ENCODE assay signal across 17 cellular contexts in the genomic region with DNA sequence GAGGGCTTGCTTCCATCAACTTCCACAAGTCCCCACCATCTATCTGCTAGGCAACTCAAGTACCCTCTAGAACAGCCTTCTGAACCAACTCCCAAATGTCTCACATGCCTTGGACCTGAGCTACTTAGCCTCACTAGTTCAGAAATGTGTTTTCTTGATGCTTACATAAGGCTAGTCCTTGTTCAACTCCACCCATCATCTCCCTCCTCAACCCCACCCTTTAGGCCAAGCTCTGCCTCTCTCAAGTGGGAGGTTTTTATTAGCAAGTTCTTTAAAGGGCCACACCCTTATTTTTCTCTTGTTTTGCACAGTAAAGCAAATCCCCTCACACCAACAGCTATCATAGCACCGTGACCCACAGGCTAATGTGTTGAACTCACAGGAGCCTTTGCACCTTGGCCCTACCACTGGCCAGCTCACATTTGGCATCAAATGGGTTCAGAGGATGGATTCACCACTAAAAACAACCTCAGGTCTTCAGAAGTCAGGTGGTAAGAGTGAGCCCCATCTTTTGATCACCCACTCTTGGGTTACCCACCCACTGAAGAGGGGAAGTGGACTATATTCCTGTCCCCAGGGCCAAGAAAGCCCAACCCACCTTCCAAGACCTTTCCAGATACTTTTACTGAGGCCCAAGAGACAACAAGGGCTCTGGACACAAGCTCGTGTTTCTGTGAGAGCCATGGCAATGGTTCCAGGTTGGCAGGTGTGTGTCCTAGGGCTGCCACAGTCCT. TPM values are rescaled to one million over a fixed set of nuclear protein-coding genes. Genes with fewer than 3 reads are reported as not detected.
DNase-seq lines count a peak whose midpoint lies in the region; ATAC-seq and TF ChIP-seq lines count a peak whose summit lies in the region.
"Had no signal": no experiment of that assay in that cellular context is flagged by ENCODE, and none has a peak within 500 bp of the region (broad histone marks: within the 10 kb centered on the region; RNA-seq: fewer than 3 reads in every experiment).

No MANE protein-coding gene starts in this region.

- H3K36me3 ChIP-seq in esophagus squamous epithelium (no peaks in the 10 kb centered on the region), Peyer's patch (no peaks in the 10 kb centered on the region)

- no peaks in the 10 kb centered on the region for H3K27me3 Mint-ChIP-seq in activated naive CD8-positive, alpha-beta T cell treated with anti-CD3 and anti-CD28 coated beads for 36 hours
- no peaks in the 10 kb centered on the region for H3K27me3 Mint-ChIP-seq in naive thymus-derived CD8-positive, alpha-beta T cell
- peaks cover 41% of the 10 kb centered on the region for H3K27me3 Mint-ChIP-seq in chondrocyte (ENCODE audit: low read depth)

- peak overlapping the region; percentile 6 for H3K27ac Mint-ChIP-seq in activated naive CD8-positive, alpha-beta T cell treated with anti-CD3 and anti-CD28 coated beads for 36 hours
- H3K27ac Mint-ChIP-seq in naive thymus-derived CD8-positive, alpha-beta T cell, result peak overlapping the region; percentile 92 to 100 (median 98)
- no peak overlapping the region for H3K27ac Mint-ChIP-seq in chondrocyte (ENCODE audit: unreplicated experiment)
- H3K27ac Mint-ChIP-seq: brain had no signal

- POLR2A ChIA-PET in naive thymus-derived CD8-positive, alpha-beta T cell (lab: Charles Lee), result interaction anchor here (1.1 to 17.1 kb wide), 5 partner anchors 10 to 75 kb away, joined by 3 to 279 read pairs (median 26); partner anchors contain the start of gene PIK3R5

- H3K9me3 ChIP-seq in esophagus squamous epithelium (no peaks in the 10 kb centered on the region), Peyer's patch (no peaks in the 10 kb centered on the region)

- no peak for ATAC-seq in naive thymus-derived CD8-positive, alpha-beta T cell
- no peak for ATAC-seq in HG02885 (IDR thresholded peaks at IDR 0.05; ENCODE audit: poor library complexity, unreplicated experiment)

- peak overlapping the region in 1 of 4 donors; percentile 61 for H3K27ac ChIP-seq in esophagus squamous epithelium
- peak overlapping the region in 1 of 4 donors; percentile 62 for H3K27ac ChIP-seq in Peyer's patch

- DNase-seq in CD1c-positive myeloid dendritic cell (ENCODE audit: extremely low spot score) (peak; percentile 38), GM12865 (ENCODE audit: low read depth) (peak; percentile 58), esophagus squamous epithelium (lab: John Stamatoyannopoulos, UW) (no peak), Peyer's patch (no peak), chondrocyte (ENCODE audit: low spot score) (no peak)
- DNase-seq in activated naive CD8-positive, alpha-beta T cell treated with anti-CD3 and anti-CD28 coated beads for 36 hours, result no peak
- DNase-seq in naive thymus-derived CD8-positive, alpha-beta T cell, result no peak
- DNase-seq: activated effector memory CD4-positive, alpha-beta T cell treated with Interleukin-2 at 50 U/mL for 16 hours; GOT3; mammary epithelial cell; NCI-H2171 treated with DMSO at 0.1 percent for 48 hours; small intestine; T1000 had no signal

- H3K4me1 Mint-ChIP-seq in activated naive CD8-positive, alpha-beta T cell treated with anti-CD3 and anti-CD28 coated beads for 36 hours, result peaks cover 94% of the 10 kb centered on the region
- peaks cover 57 to 99% (median 94%) of the 10 kb centered on the region in 4 donors for H3K4me1 Mint-ChIP-seq in naive thymus-derived CD8-positive, alpha-beta T cell
- no peaks in the 10 kb centered on the region for H3K4me1 Mint-ChIP-seq in chondrocyte (ENCODE audit: low read depth)
- H3K4me1 Mint-ChIP-seq: brain had no signal

- H3K27me3 ChIP-seq in esophagus squamous epithelium, result peaks cover 0 to 10% (median 0%) of the 10 kb centered on the region in 4 donors
- no peaks in the 10 kb centered on the region for H3K27me3 ChIP-seq in Peyer's patch

- peaks cover 0 to 4% (median 0%) of the 10 kb centered on the region in 3 donors for H3K4me1 ChIP-seq in esophagus squamous epithelium
- peaks cover 0 to 16% (median 4%) of the 10 kb centered on the region in 4 donors for H3K4me1 ChIP-seq in Peyer's patch

- TF ChIP-seq CTCF in GM12865 (IDR thresholded peaks at IDR 0.05; ENCODE audit: insufficient read depth, low read depth, low read length, missing control alignments) (no peak), esophagus squamous epithelium (IDR thresholded peaks at IDR 0.05) (no peak), Peyer's patch (IDR thresholded peaks at IDR 0.05) (no peak), chondrocyte (IDR thresholded peaks at IDR 0.05) (no peak)

- no peak overlapping the region for H3K4me3 ChIP-seq in GM12865 (ENCODE audit: low read depth, low read length)
- H3K4me3 ChIP-seq in esophagus squamous epithelium, result no peak overlapping the region
- no peak overlapping the region for H3K4me3 ChIP-seq in Peyer's patch

- intact Hi-C loops in esophagus squamous epithelium (cut with DNase I), result no loop called here

- TF ChIP-seq POLR2A in esophagus squamous epithelium (IDR thresholded peaks at IDR 0.05) (no peak), Peyer's patch (IDR thresholded peaks at IDR 0.05) (no peak)

- H3K9me3 Mint-ChIP-seq in activated naive CD8-positive, alpha-beta T cell treated with anti-CD3 and anti-CD28 coated beads for 36 hours, result peaks cover 21% of the 10 kb centered on the region
- peaks cover 0 to 9% (median 3%) of the 10 kb centered on the region in 9 donors for H3K9me3 Mint-ChIP-seq in naive thymus-derived CD8-positive, alpha-beta T cell
- H3K9me3 Mint-ChIP-seq in chondrocyte (ENCODE audit: low read depth), result peaks cover 3% of the 10 kb centered on the region

- peaks cover 64% of the 10 kb centered on the region for H3K36me3 Mint-ChIP-seq in activated naive CD8-positive, alpha-beta T cell treated with anti-CD3 and anti-CD28 coated beads for 36 hours
- H3K36me3 Mint-ChIP-seq in naive thymus-derived CD8-positive, alpha-beta T cell, result peaks cover 14 to 51% (median 35%) of the 10 kb centered on the region in 3 donors
- H3K36me3 Mint-ChIP-seq in chondrocyte (ENCODE audit: low read depth), result peaks cover 3% of the 10 kb centered on the region
- H3K36me3 Mint-ChIP-seq: brain had no signal

- H3K4me3 Mint-ChIP-seq in activated naive CD8-positive, alpha-beta T cell treated with anti-CD3 and anti-CD28 coated beads for 36 hours, result no peak overlapping the region
- peak overlapping the region in 9 of 10 donors; percentile 41 to 93 (median 79) for H3K4me3 Mint-ChIP-seq in naive thymus-derived CD8-positive, alpha-beta T cell
- no peak overlapping the region for H3K4me3 Mint-ChIP-seq in chondrocyte (ENCODE audit: unreplicated experiment)
- H3K4me3 Mint-ChIP-seq: brain had no signal

- WGBS in esophagus squamous epithelium, 2 donors, result 48 to 52% methylated on average over 2 of the region's 2 CpGs

RNA-seq across cellular contexts. Expression of gene PIK3R5, which starts 12.2 kb away (rescaled TPM):
- 10 to 100 TPM; 27.9 to 32.6 TPM for total RNA-seq in activated naive CD8-positive, alpha-beta T cell treated with anti-CD3 and anti-CD28 coated beads for 36 hours
- total RNA-seq in naive thymus-derived CD8-positive, alpha-beta T cell, result 100 to 1,000 TPM in 1 of 2 experiments, 10 to 100 TPM in 1; 94.1 to 104 TPM
- polyA plus RNA-seq in naive thymus-derived CD8-positive, alpha-beta T cell, result 10 to 100 TPM; 20.0 to 44.0 (median 25.8) TPM
- total RNA-seq in esophagus squamous epithelium, result 1 to 10 TPM; 1.8 to 8.8 (median 3.1) TPM
- 10 to 100 TPM in 2 of 4 donors, 1 to 10 TPM in 2; 6.3 to 74.3 (median 10.3) TPM for total RNA-seq in Peyer's patch
- 0.08 TPM in 1 of 3 replicates, not detected in the others for total RNA-seq in chondrocyte
- total RNA-seq: Daoy, fibroblast of villous mesenchyme had no signal

Comparison
In these comparisons a context has a peak if more than half of its experiments do, and no peak if none do; other contexts are left out.
1. DNase-seq: peak in CD1c-positive myeloid dendritic cell (single experiment) and GM12865 (single experiment); none in activated naive CD8-positive, alpha-beta T cell treated with anti-CD3 and anti-CD28 coated beads for 36 hours (single experiment), naive thymus-derived CD8-positive, alpha-beta T cell (0 of 10), esophagus squamous epithelium (single experiment), Peyer's patch (0 of 3) and chondrocyte (single experiment).
2. H3K4me3 Mint-ChIP-seq: peak in naive thymus-derived CD8-positive, alpha-beta T cell (9 of 10); none in activated naive CD8-positive, alpha-beta T cell treated with anti-CD3 and anti-CD28 coated beads for 36 hours (single experiment) and chondrocyte (single experiment).